8 cellular contexts compared by ENCODE assay signal in genomic region chr22:37018086-37018814, GRCh38. TPM values are rescaled to one million over a fixed set of nuclear protein-coding genes. Genes with fewer than 3 reads are reported as not detected.
DNase-seq lines count a peak whose midpoint lies in the region; ATAC-seq and TF ChIP-seq lines count a peak whose summit lies in the region.

No MANE protein-coding gene starts in this region.

- TF ChIP-seq CTCF in tibial nerve (IDR thresholded peaks at IDR 0.05), result no peak

- H3K4me3 ChIP-seq in tibial nerve, result peak overlapping the region; percentile 78 to 98 (median 84)

- CTCF ChIA-PET in activated CD4-positive, alpha-beta T cell treated with anti-CD3 and anti-CD28 coated beads, Interleukin-2, amount 10 ng/mL, durations not matched to agents 7 days and 5 days (lab: Charles Lee), result interaction anchor here (1.1 to 1.6 kb wide), 5 partner anchors 12 to 181 kb away, joined by 3 to 6 read pairs (median 3); no protein-coding TSS in a partner anchor

- H3K27ac Mint-ChIP-seq in activated CD4-positive, alpha-beta T cell treated with anti-CD3 and anti-CD28 coated beads, Interleukin-2, amount 10 ng/mL, durations not matched to agents 7 days and 5 days, result peak overlapping the region; percentile 83
- peak overlapping the region; percentile 46 for H3K27ac Mint-ChIP-seq in central memory CD8-positive, alpha-beta T cell (ENCODE audit: low read depth)
- no peak overlapping the region for H3K27ac Mint-ChIP-seq in memory B cell

- POLR2A ChIA-PET in activated CD4-positive, alpha-beta T cell treated with anti-CD3 and anti-CD28 coated beads, Interleukin-2, amount 10 ng/mL, durations not matched to agents 7 days and 5 days (lab: Charles Lee), result no interaction called here

- peaks cover 0 to 75% (median 51%) of the 10 kb centered on the region in 4 donors for H3K4me1 ChIP-seq in tibial nerve

- H3K4me3 Mint-ChIP-seq in activated CD4-positive, alpha-beta T cell treated with anti-CD3 and anti-CD28 coated beads, Interleukin-2, amount 10 ng/mL, durations not matched to agents 7 days and 5 days, result peak overlapping the region; percentile 71
- H3K4me3 Mint-ChIP-seq in central memory CD8-positive, alpha-beta T cell, result peak overlapping the region; percentile 85
- peak overlapping the region; percentile 72 for H3K4me3 Mint-ChIP-seq in memory B cell

- H3K36me3 ChIP-seq in tibial nerve, result peaks cover 0 to 21% (median 2%) of the 10 kb centered on the region in 3 donors

- no peaks in the 10 kb centered on the region for H3K9me3 ChIP-seq in tibial nerve

- no peak for ATAC-seq in central memory CD8-positive, alpha-beta T cell (replicated peaks; ENCODE audit: extremely low read depth, poor library complexity, severe bottlenecking)
- ATAC-seq in memory B cell (ENCODE audit: low read depth), result no peak
- ATAC-seq in HG03460 (IDR thresholded peaks at IDR 0.05; ENCODE audit: unreplicated experiment), result no peak

- H3K27me3 ChIP-seq in tibial nerve, result no peaks in the 10 kb centered on the region

- 70 to 72% methylated on average over 20 to 45 of the region's 45 CpGs for WGBS in tibial nerve, 2 donors

- no peaks in the 10 kb centered on the region for H3K36me3 Mint-ChIP-seq in activated CD4-positive, alpha-beta T cell treated with anti-CD3 and anti-CD28 coated beads, Interleukin-2, amount 10 ng/mL, durations not matched to agents 7 days and 5 days (ENCODE audit: low read depth)
- peaks cover 2% of the 10 kb centered on the region for H3K36me3 Mint-ChIP-seq in central memory CD8-positive, alpha-beta T cell (ENCODE audit: insufficient read depth)
- no peaks in the 10 kb centered on the region for H3K36me3 Mint-ChIP-seq in memory B cell

- H3K9me3 Mint-ChIP-seq in activated CD4-positive, alpha-beta T cell treated with anti-CD3 and anti-CD28 coated beads, Interleukin-2, amount 10 ng/mL, durations not matched to agents 7 days and 5 days, result no peaks in the 10 kb centered on the region
- no peaks in the 10 kb centered on the region for H3K9me3 Mint-ChIP-seq in central memory CD8-positive, alpha-beta T cell
- no peaks in the 10 kb centered on the region for H3K9me3 Mint-ChIP-seq in memory B cell

- no peak for TF ChIP-seq EP300 in tibial nerve (IDR thresholded peaks at IDR 0.05)

- H3K27me3 Mint-ChIP-seq in activated CD4-positive, alpha-beta T cell treated with anti-CD3 and anti-CD28 coated beads, Interleukin-2, amount 10 ng/mL, durations not matched to agents 7 days and 5 days, result peaks cover 4% of the 10 kb centered on the region
- H3K27me3 Mint-ChIP-seq in central memory CD8-positive, alpha-beta T cell, result no peaks in the 10 kb centered on the region
- H3K27me3 Mint-ChIP-seq in memory B cell, result peaks cover 1% of the 10 kb centered on the region

- peaks cover 16% of the 10 kb centered on the region for H3K4me1 Mint-ChIP-seq in activated CD4-positive, alpha-beta T cell treated with anti-CD3 and anti-CD28 coated beads, Interleukin-2, amount 10 ng/mL, durations not matched to agents 7 days and 5 days
- peaks cover 11% of the 10 kb centered on the region for H3K4me1 Mint-ChIP-seq in central memory CD8-positive, alpha-beta T cell
- H3K4me1 Mint-ChIP-seq in memory B cell, result peaks cover 7% of the 10 kb centered on the region

- no peak for TF ChIP-seq POLR2A in tibial nerve (IDR thresholded peaks at IDR 0.05)

- peak overlapping the region; percentile 85 to 98 (median 96) for H3K27ac ChIP-seq in tibial nerve

- DNase-seq in activated CD4-positive, alpha-beta T cell treated with anti-CD3 and anti-CD28 coated beads, Interleukin-2, amount 10 ng/mL, durations not matched to agents 7 days and 5 days, result no peak
- no peak for DNase-seq in activated CD4-positive, alpha-beta T cell treated with anti-CD3 and anti-CD28 coated beads for 4 hours
- DNase-seq in central memory CD8-positive, alpha-beta T cell (ENCODE audit: low spot score in 2 of 2), result no peak
- DNase-seq in memory B cell (ENCODE audit: low spot score in 2 of 2) (no peak), tibial nerve (ENCODE audit: low spot score in 2 of 2) (no peak), HCEC 1CT (no peak), Ammon's horn (ENCODE audit: low spot score) (no peak)

RNA-seq across cellular contexts. Expression of gene TST, which starts 1.0 kb away (rescaled TPM):
- total RNA-seq in activated CD4-positive, alpha-beta T cell treated with anti-CD3 and anti-CD28 coated beads, Interleukin-2, amount 10 ng/mL, durations not matched to agents 7 days and 5 days, result 1 to 10 TPM; 2.4 to 3.4 TPM
- 10 to 100 TPM; 44.1 to 76.4 (median 66.7) TPM for total RNA-seq in tibial nerve

RNA-seq across cellular contexts. Expression of gene MPST, which starts 1.3 kb away (rescaled TPM):
- 10 to 100 TPM; 15.6 to 18.8 TPM for total RNA-seq in activated CD4-positive, alpha-beta T cell treated with anti-CD3 and anti-CD28 coated beads, Interleukin-2, amount 10 ng/mL, durations not matched to agents 7 days and 5 days
- total RNA-seq in tibial nerve, result 100 to 1,000 TPM; 193 to 258 (median 199) TPM

RNA-seq across cellular contexts. Expression of gene KCTD17, which starts 33.3 kb away (rescaled TPM):
- total RNA-seq in activated CD4-positive, alpha-beta T cell treated with anti-CD3 and anti-CD28 coated beads, Interleukin-2, amount 10 ng/mL, durations not matched to agents 7 days and 5 days, result 10 to 100 TPM; 25.7 to 29.7 TPM
- total RNA-seq in tibial nerve, result 10 to 100 TPM in 3 of 4 donors, 1 to 10 TPM in 1; 7.4 to 24.7 (median 20.2) TPM

Comparison
In these comparisons a context has a peak if more than half of its experiments do, and no peak if none do; other contexts are left out.
1. RNA of gene TST, which starts 1.0 kb away (total RNA-seq): 44.1 to 76.4 TPM in tibial nerve; 2.4 to 3.4 TPM in activated CD4-positive, alpha-beta T cell treated with anti-CD3 and anti-CD28 coated beads, Interleukin-2, amount 10 ng/mL, durations not matched to agents 7 days and 5 days; every median in the first group is over 10 times any median in the second.
2. RNA of gene MPST, which starts 1.3 kb away (total RNA-seq): 193 to 258 TPM in tibial nerve; 15.6 to 18.8 TPM in activated CD4-positive, alpha-beta T cell treated with anti-CD3 and anti-CD28 coated beads, Interleukin-2, amount 10 ng/mL, durations not matched to agents 7 days and 5 days; every median in the first group is over 4 times any median in the second.
3. Peak in every context shown above with its lines, with median percentiles within 50 percentile points of each other: H3K4me3 Mint-ChIP-seq.